Comparison of ENCODE assay signal across 19 cellular contexts in genomic region chr4:154471032-154471431, GRCh38. TPM values are rescaled to one million over a fixed set of nuclear protein-coding genes. Genes with fewer than 3 reads are reported as not detected.
DNase-seq lines count a peak whose midpoint lies in the region; ATAC-seq, FAIRE-seq and TF ChIP-seq lines count a peak whose summit lies in the region.
"Had no signal": no experiment of that assay in that cellular context is flagged by ENCODE, and none has a peak within 500 bp of the region (broad histone marks: within the 10 kb centered on the region; RNA-seq: fewer than 3 reads in every experiment).

No MANE protein-coding gene starts in this region.

- no peaks in the 10 kb centered on the region for H3K9me3 ChIP-seq in kidney (ENCODE audit: control insufficient read depth in 1 of 2, low read length in 2 of 2)
- H3K9me3 ChIP-seq in endodermal cell (ENCODE audit: control insufficient read depth, low read length), result no peaks in the 10 kb centered on the region
- H3K9me3 ChIP-seq: A549 had no signal

- no peak overlapping the region for H3K27ac ChIP-seq in RWPE1
- no peak overlapping the region for H3K27ac ChIP-seq in kidney (ENCODE audit: low read depth in 2 of 2, low read length in 2 of 2)
- no peak overlapping the region for H3K27ac ChIP-seq in endodermal cell (ENCODE audit: low read depth, low read length)
- H3K27ac ChIP-seq: A549 had no signal

- POLR2A ChIA-PET in RWPE1 (lab: Yijun Ruan, JAX; ENCODE audit: low non-redundant PET), result no interaction called here

- H3K36me3 ChIP-seq in kidney (ENCODE audit: control insufficient read depth in 1 of 2, insufficient read depth in 2 of 2, low read length in 2 of 2) (no peaks in the 10 kb centered on the region), endodermal cell (ENCODE audit: control insufficient read depth, insufficient read depth, low read length) (no peaks in the 10 kb centered on the region)

- H3K4me3 ChIP-seq in kidney (ENCODE audit: low read length in 2 of 2), result no peak overlapping the region
- no peak overlapping the region for H3K4me3 ChIP-seq in endodermal cell (ENCODE audit: low read length)
- H3K4me3 ChIP-seq: A549 had no signal

- no peaks in the 10 kb centered on the region for H3K36me3 Mint-ChIP-seq in endodermal cell (ENCODE audit: low read depth)
- H3K36me3 Mint-ChIP-seq: activated naive CD8-positive, alpha-beta T cell treated with anti-CD3 and anti-CD28 coated beads for 36 hours; mesothelial cell of epicardium had no signal

- H3K4me3 Mint-ChIP-seq in endodermal cell, result no peak overlapping the region
- H3K4me3 Mint-ChIP-seq: activated naive CD8-positive, alpha-beta T cell treated with anti-CD3 and anti-CD28 coated beads for 36 hours; mesothelial cell of epicardium had no signal

- ATAC-seq in GM18499 (IDR thresholded peaks at IDR 0.05; ENCODE audit: insufficient read depth, unreplicated experiment) (peak; percentile 81), GM19452 (IDR thresholded peaks at IDR 0.05; ENCODE audit: unreplicated experiment) (peak; percentile 79), HG02678 (IDR thresholded peaks at IDR 0.05; ENCODE audit: unreplicated experiment) (peak; percentile 76), HG03175 (IDR thresholded peaks at IDR 0.05; ENCODE audit: unreplicated experiment) (peak; percentile 80)
- ATAC-seq: A549 had no signal

- intact Hi-C loops in kidney (cut with DNase I), result no loop called here

- DNase-seq in RWPE1 (ENCODE audit: low spot score) (no peak), DMS79 (lab: John Stamatoyannopoulos, UW) (no peak), kidney (no peak), endodermal cell (no peak)
- DNase-seq: activated naive CD8-positive, alpha-beta T cell treated with anti-CD3 and anti-CD28 coated beads for 36 hours; H7; NCI-H146; NCI-H774; posterior cingulate gyrus; Right ventricle myocardium superior; stimulated activated CD4-positive, alpha-beta T cell treated with anti-CD3 and anti-CD28 coated beads, Interleukin-15, amount 100 ng/mL, for 24 hours had no signal

- FAIRE-seq in kidney (lab: Jason Lieb, UNC), result no peak
- FAIRE-seq: A549, D721Med had no signal

- H3K27ac Mint-ChIP-seq in endodermal cell, result no peak overlapping the region
- H3K27ac Mint-ChIP-seq: activated naive CD8-positive, alpha-beta T cell treated with anti-CD3 and anti-CD28 coated beads for 36 hours; mesothelial cell of epicardium had no signal

- H3K27me3 ChIP-seq in endodermal cell (ENCODE audit: control insufficient read depth, insufficient read depth, low read length, poor library complexity, severe bottlenecking), result no peaks in the 10 kb centered on the region

- H3K4me1 Mint-ChIP-seq in endodermal cell, result no peaks in the 10 kb centered on the region
- H3K4me1 Mint-ChIP-seq: activated naive CD8-positive, alpha-beta T cell treated with anti-CD3 and anti-CD28 coated beads for 36 hours had no signal

- TF ChIP-seq CTCF in RWPE1 (conservative IDR thresholded peaks at IDR 0.05; ENCODE audit: low read depth) (no peak), kidney (IDR thresholded peaks at IDR 0.05; ENCODE audit: borderline replicate concordance, extremely low read depth, insufficient read depth) (no peak), endodermal cell (conservative IDR thresholded peaks at IDR 0.05) (no peak)

- H3K9ac ChIP-seq in kidney (ENCODE audit: low read length in 2 of 2) (no peak overlapping the region), endodermal cell (ENCODE audit: extremely low read depth, low read length, poor library complexity, severe bottlenecking) (no peak overlapping the region)

- no peaks in the 10 kb centered on the region for H3K9me3 Mint-ChIP-seq in endodermal cell
- H3K9me3 Mint-ChIP-seq: activated naive CD8-positive, alpha-beta T cell treated with anti-CD3 and anti-CD28 coated beads for 36 hours; mesothelial cell of epicardium had no signal

- CTCF ChIA-PET in RWPE1 (lab: Yijun Ruan, JAX), result interaction anchor here (0.8 kb wide), 1 partner anchor 24 kb away, joined by 3 read pairs; no protein-coding TSS in a partner anchor

- H3K27me3 Mint-ChIP-seq in endodermal cell (ENCODE audit: insufficient read depth), result no peaks in the 10 kb centered on the region

- H3K4me1 ChIP-seq in kidney (ENCODE audit: control insufficient read depth in 1 of 2, insufficient read depth in 1 of 2, low read depth in 1 of 2, low read length in 2 of 2), result peaks cover 0 to 2% of the 10 kb centered on the region in 2 donors
- H3K4me1 ChIP-seq in endodermal cell (ENCODE audit: control insufficient read depth, insufficient read depth, low read length), result no peaks in the 10 kb centered on the region
- H3K4me1 ChIP-seq: A549 had no signal

- 0 to 42% methylated on average over 1 to 2 of the region's 2 CpGs for WGBS in endodermal cell (ENCODE audit: insufficient coverage in 1 of 2, insufficient read length in 1 of 2), 2 experiments

RNA-seq across cellular contexts. Expression of gene DCHS2, which starts 20.6 kb away (rescaled TPM):
- total RNA-seq in kidney (0.47 TPM), endodermal cell (under 1 TPM; 0.13 to 0.24 TPM)
- not detected for polyA plus RNA-seq in kidney (ENCODE audit: insufficient read depth, low read depth, low replicate concordance)
- polyA plus RNA-seq in endodermal cell (2013, experiment 1 of 2), result 1.4 TPM
- 1.0 TPM for polyA plus RNA-seq in endodermal cell (2013, experiment 2 of 2)
- total RNA-seq: activated CD8-positive, alpha-beta memory T cell treated with anti-CD3 and anti-CD28 coated beads for 36 hours; activated naive CD8-positive, alpha-beta T cell treated with anti-CD3 and anti-CD28 coated beads for 36 hours; Right ventricle myocardium superior had no signal
